Comparison of ENCODE assay signal across 18 cellular contexts in the genomic region with DNA sequence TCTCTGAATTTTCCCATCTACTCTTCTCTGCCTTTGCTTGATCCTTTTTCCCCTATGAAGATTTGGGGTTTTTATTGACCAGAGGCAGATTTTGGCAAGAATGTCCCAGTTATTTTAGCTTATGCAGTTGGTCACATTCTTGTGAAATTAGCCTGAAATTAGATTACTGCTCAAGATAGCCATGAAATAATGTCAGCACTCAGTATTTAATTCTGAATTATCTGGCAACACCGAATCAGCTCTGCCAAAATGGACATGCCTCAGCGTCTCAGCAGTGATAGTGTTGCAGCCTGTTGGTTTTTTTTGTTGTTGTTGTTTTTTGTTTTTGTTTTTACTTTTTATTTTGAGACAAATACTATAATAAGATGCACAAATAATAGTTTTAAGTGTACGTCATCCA.
"Had no signal": no experiment of that assay in that cellular context is flagged by ENCODE, and none has a peak within 500 bp of the region (broad histone marks: within the 10 kb centered on the region; RNA-seq: fewer than 3 reads in every experiment).

No MANE protein-coding gene starts in this region.

- H3K4me3 ChIP-seq: skin epidermis, testis had no signal

- H3K27me3 Mint-ChIP-seq: stimulated activated naive CD8-positive, alpha-beta T cell treated with anti-CD3 and anti-CD28 coated beads, Interleukin-15, Interleukin-2, amounts not matched to agents 100 ng/mL and 50 ng/mL, for 24 hours; type B pancreatic cell had no signal

- H3K4me3 Mint-ChIP-seq: activated CD4-positive, alpha-beta T cell treated with anti-CD3 and anti-CD28 coated beads, Interleukin-2, amount 10 ng/mL, durations not matched to agents 7 days and 5 days; activated naive CD4-positive, alpha-beta T cell treated with anti-CD3 and anti-CD28 coated beads for 36 hours; activated T-cell treated with anti-CD3 and anti-CD28 coated beads, Interleukin-2, amount 50 U/mL, for 4 hours; stimulated activated naive CD8-positive, alpha-beta T cell treated with anti-CD3 and anti-CD28 coated beads, Interleukin-15, Interleukin-2, amounts not matched to agents 100 ng/mL and 50 ng/mL, for 24 hours; type B pancreatic cell had no signal

- ATAC-seq: activated CD4-positive, CD25-positive, alpha-beta regulatory T cell treated with anti-CD3 and anti-CD28 coated beads, Interleukin-2, amount 50 U/mL, for 24 hours; activated T-cell treated with anti-CD3 and anti-CD28 coated beads, Interleukin-2, amount 50 U/mL, for 4 hours; esophagus mucosa; foreskin keratinocyte had no signal

- H3K27ac Mint-ChIP-seq: activated CD4-positive, alpha-beta T cell treated with anti-CD3 and anti-CD28 coated beads, Interleukin-2, amount 10 ng/mL, durations not matched to agents 7 days and 5 days; activated naive CD4-positive, alpha-beta T cell treated with anti-CD3 and anti-CD28 coated beads for 36 hours; progenitor cell of endocrine pancreas; stimulated activated naive CD8-positive, alpha-beta T cell treated with anti-CD3 and anti-CD28 coated beads, Interleukin-15, Interleukin-2, amounts not matched to agents 100 ng/mL and 50 ng/mL, for 24 hours; type B pancreatic cell had no signal

- H3K27ac ChIP-seq: foreskin keratinocyte, testis had no signal

- H3K27me3 ChIP-seq: foreskin keratinocyte, testis had no signal

- DNase-seq: activated CD4-positive, alpha-beta T cell treated with anti-CD3 and anti-CD28 coated beads, Interleukin-2, amount 10 ng/mL, durations not matched to agents 7 days and 5 days; activated CD8-positive, alpha-beta memory T cell treated with anti-CD3 and anti-CD28 coated beads, Interleukin-2, amount 50 U/mL, for 4 hours; activated naive CD4-positive, alpha-beta T cell treated with anti-CD3 and anti-CD28 coated beads for 36 hours; activated T-cell treated with anti-CD3 and anti-CD28 coated beads, Interleukin-2, amount 50 U/mL, for 4 hours; aorta; cortex of kidney; effector CD4-positive, alpha-beta T cell; foreskin keratinocyte; glutamatergic neuron; T-helper 1 cell; T1000; testis had no signal

- H3K4me1 Mint-ChIP-seq: activated CD4-positive, alpha-beta T cell treated with anti-CD3 and anti-CD28 coated beads, Interleukin-2, amount 10 ng/mL, durations not matched to agents 7 days and 5 days had no signal

- H3K9me3 ChIP-seq: testis had no signal

- H3K9me3 Mint-ChIP-seq: activated CD4-positive, alpha-beta T cell treated with anti-CD3 and anti-CD28 coated beads, Interleukin-2, amount 10 ng/mL, durations not matched to agents 7 days and 5 days; activated naive CD4-positive, alpha-beta T cell treated with anti-CD3 and anti-CD28 coated beads for 36 hours; activated T-cell treated with anti-CD3 and anti-CD28 coated beads, Interleukin-2, amount 50 U/mL, for 4 hours; stimulated activated naive CD8-positive, alpha-beta T cell treated with anti-CD3 and anti-CD28 coated beads, Interleukin-15, Interleukin-2, amounts not matched to agents 100 ng/mL and 50 ng/mL, for 24 hours; type B pancreatic cell had no signal

- H3K4me1 ChIP-seq: testis had no signal
